8 cellular contexts compared by ENCODE assay signal in genomic region chrX:47144626-47145407, GRCh38. TPM values are rescaled to one million over a fixed set of nuclear protein-coding genes. Genes with fewer than 3 reads are reported as not detected.
DNase-seq lines count a peak whose midpoint lies in the region; ATAC-seq and TF ChIP-seq lines count a peak whose summit lies in the region.

NDUFB11 (minus strand) TSS chrX:47144702; CDS start chrX:47144679, 23 bp downstream.
A gene with protein sequence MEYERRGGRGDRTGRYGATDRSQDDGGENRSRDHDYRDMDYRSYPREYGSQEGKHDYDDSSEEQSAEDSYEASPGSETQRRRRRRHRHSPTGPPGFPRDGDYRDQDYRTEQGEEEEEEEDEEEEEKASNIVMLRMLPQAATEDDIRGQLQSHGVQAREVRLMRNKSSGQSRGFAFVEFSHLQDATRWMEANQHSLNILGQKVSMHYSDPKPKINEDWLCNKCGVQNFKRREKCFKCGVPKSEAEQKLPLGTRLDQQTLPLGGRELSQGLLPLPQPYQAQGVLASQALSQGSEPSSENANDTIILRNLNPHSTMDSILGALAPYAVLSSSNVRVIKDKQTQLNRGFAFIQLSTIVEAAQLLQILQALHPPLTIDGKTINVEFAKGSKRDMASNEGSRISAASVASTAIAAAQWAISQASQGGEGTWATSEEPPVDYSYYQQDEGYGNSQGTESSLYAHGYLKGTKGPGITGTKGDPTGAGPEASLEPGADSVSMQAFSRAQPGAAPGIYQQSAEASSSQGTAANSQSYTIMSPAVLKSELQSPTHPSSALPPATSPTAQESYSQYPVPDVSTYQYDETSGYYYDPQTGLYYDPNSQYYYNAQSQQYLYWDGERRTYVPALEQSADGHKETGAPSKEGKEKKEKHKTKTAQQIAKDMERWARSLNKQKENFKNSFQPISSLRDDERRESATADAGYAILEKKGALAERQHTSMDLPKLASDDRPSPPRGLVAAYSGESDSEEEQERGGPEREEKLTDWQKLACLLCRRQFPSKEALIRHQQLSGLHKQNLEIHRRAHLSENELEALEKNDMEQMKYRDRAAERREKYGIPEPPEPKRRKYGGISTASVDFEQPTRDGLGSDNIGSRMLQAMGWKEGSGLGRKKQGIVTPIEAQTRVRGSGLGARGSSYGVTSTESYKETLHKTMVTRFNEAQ (plus strand): TSS chrX:47145221. CDS start chrX:47147482, 2,261 bp downstream.

- DNase-seq in DMS114 treated with DMSO at 0.1 percent for 48 hours (lab: John Stamatoyannopoulos, UW; ENCODE audit: unreplicated experiment): peak; percentile 84
- peak; percentile 59 for DNase-seq in HuH-7.5 (ENCODE audit: low spot score)
- peak; percentile 90 for DNase-seq in activated CD8-positive, alpha-beta memory T cell treated with anti-CD3 and anti-CD28 coated beads, Interleukin-2, amount 50 U/mL, for 48 hours
- peak; percentile 85 for DNase-seq in endothelial cell (ENCODE audit: low spot score)
- DNase-seq in middle frontal gyrus (ENCODE audit: extremely low spot score, low spot score): peak; percentile 86
- peak; percentile 74 to 82 for DNase-seq in stimulated activated CD8-positive, alpha-beta memory T cell treated with anti-CD3 and anti-CD28 coated beads, Interleukin-2, amount 100 ng/mL, for 48 hours (ENCODE audit: low read depth in 2 of 2)

- H3K4me1 Mint-ChIP-seq in endothelial cell (ENCODE audit: unreplicated experiment): peaks cover 10% of the 10 kb centered on the region

- peaks cover 19% of the 10 kb centered on the region for H3K4me1 ChIP-seq in OCI-LY3 (ENCODE audit: low read length)

- peaks cover 7% of the 10 kb centered on the region for H3K27me3 Mint-ChIP-seq in endothelial cell (ENCODE audit: unreplicated experiment)

- TF ChIP-seq CTCF in OCI-LY3 (IDR thresholded peaks at IDR 0.05; ENCODE audit: low read depth, low read length) (peak; percentile 47), endothelial cell (IDR thresholded peaks at IDR 0.05; ENCODE audit: unreplicated experiment) (peak; percentile 52)

- peaks cover 34% of the 10 kb centered on the region for H4K20me1 ChIP-seq in OCI-LY3 (ENCODE audit: insufficient read depth, low read length)

- H3K36me3 ChIP-seq in OCI-LY3 (replicated peaks; ENCODE audit: low read depth, low read length): peaks cover 26% of the 10 kb centered on the region

- H3K27ac Mint-ChIP-seq in endothelial cell (ENCODE audit: unreplicated experiment): peak within 1 kb of the TSS; percentile 83

- H3K27ac ChIP-seq in OCI-LY3 (ENCODE audit: low read length): peak within 1 kb of the TSS; percentile 98

- H2AFZ ChIP-seq in OCI-LY3 (ENCODE audit: low read depth, low read length): no peak within 1 kb of the TSS; the same call in 1 of the 2 replicates

- H3K9me3 ChIP-seq in OCI-LY3 (ENCODE audit: insufficient read depth, low read length): no peaks in the 10 kb centered on the region

- peak within 1 kb of the TSS; percentile 96 for H3K4me3 Mint-ChIP-seq in endothelial cell (ENCODE audit: unreplicated experiment)

- peak within 1 kb of the TSS; percentile 100 for H3K9ac ChIP-seq in OCI-LY3 (ENCODE audit: low read length)

- H3K9me3 Mint-ChIP-seq in endothelial cell (ENCODE audit: unreplicated experiment): no peaks in the 10 kb centered on the region

- peak; percentile 82 for ATAC-seq in GM21526 (IDR thresholded peaks at IDR 0.05; ENCODE audit: low FRiP score, unreplicated experiment)

- H3K4me2 ChIP-seq in OCI-LY3 (ENCODE audit: low read length): peak within 1 kb of the TSS; percentile 89

- no peaks in the 10 kb centered on the region for H3K27me3 ChIP-seq in OCI-LY3 (ENCODE audit: low read depth, low read length)

- peaks cover 65% of the 10 kb centered on the region for H3K79me2 ChIP-seq in OCI-LY3 (ENCODE audit: low read length)

- peaks cover 5% of the 10 kb centered on the region for H3K36me3 Mint-ChIP-seq in endothelial cell (ENCODE audit: low read depth, unreplicated experiment)

- peak within 1 kb of the TSS; percentile 98 for H3K4me3 ChIP-seq in OCI-LY3 (ENCODE audit: low read length)

RNA-seq across cellular contexts. Expression of gene NDUFB11, which starts in this region (rescaled TPM):
- 81.5 TPM for total RNA-seq in endothelial cell (ENCODE audit: unreplicated experiment)

RNA-seq across cellular contexts. Expression of the second gene that starts in this region (rescaled TPM):
- 42.1 TPM for total RNA-seq in endothelial cell (ENCODE audit: unreplicated experiment)

Comparison
In these comparisons a context has a peak if more than half of its experiments do, and no peak if none do; other contexts are left out.
1. Peak in every context shown above with its lines: DNase-seq, ATAC-seq, H3K4me3 ChIP-seq and H3K27ac ChIP-seq.